1 cellular context compared by ENCODE assay signal in the genomic region with DNA sequence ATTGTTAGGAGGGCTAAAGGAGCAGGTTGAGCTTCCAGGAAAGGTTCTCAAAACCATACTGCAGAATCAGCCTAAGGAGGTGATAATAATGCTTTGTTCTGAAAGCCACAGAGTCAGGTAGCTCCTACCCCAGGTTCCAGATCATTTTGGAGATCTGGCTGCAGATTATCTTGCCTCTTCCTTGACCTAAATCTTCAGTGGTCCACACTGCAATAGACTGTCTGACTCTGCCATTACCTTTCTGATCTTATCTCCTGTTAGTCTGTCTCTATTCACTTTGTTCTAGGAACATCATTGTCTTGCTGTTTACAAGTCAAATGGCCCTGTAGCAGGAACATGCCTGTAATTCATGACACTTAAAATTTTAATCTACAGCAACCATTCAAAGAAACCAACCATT.
TF ChIP-seq lines count a peak whose summit lies in the region.

No MANE protein-coding gene starts in this region.

TF ChIP-seq in K562, 482 proteins besides CTCF, POLR2A, EP300 and RAD21:
- TF ChIP-seq PBX2 (CRISPR knock-in tag; IDR thresholded peaks at IDR 0.05; ENCODE audit: low read depth), result no peak
- no peak for TF ChIP-seq PBX2 (tag; conservative IDR thresholded peaks at IDR 0.05; ENCODE audit: low read depth)
- peak; percentile 74; the same call in 1 of the 2 replicates for TF ChIP-seq SOX6 (IDR thresholded peaks at IDR 0.05)
- no peak for TF ChIP-seq BACH1 (tag; IDR thresholded peaks at IDR 0.05)
- TF ChIP-seq, protein P1, sequence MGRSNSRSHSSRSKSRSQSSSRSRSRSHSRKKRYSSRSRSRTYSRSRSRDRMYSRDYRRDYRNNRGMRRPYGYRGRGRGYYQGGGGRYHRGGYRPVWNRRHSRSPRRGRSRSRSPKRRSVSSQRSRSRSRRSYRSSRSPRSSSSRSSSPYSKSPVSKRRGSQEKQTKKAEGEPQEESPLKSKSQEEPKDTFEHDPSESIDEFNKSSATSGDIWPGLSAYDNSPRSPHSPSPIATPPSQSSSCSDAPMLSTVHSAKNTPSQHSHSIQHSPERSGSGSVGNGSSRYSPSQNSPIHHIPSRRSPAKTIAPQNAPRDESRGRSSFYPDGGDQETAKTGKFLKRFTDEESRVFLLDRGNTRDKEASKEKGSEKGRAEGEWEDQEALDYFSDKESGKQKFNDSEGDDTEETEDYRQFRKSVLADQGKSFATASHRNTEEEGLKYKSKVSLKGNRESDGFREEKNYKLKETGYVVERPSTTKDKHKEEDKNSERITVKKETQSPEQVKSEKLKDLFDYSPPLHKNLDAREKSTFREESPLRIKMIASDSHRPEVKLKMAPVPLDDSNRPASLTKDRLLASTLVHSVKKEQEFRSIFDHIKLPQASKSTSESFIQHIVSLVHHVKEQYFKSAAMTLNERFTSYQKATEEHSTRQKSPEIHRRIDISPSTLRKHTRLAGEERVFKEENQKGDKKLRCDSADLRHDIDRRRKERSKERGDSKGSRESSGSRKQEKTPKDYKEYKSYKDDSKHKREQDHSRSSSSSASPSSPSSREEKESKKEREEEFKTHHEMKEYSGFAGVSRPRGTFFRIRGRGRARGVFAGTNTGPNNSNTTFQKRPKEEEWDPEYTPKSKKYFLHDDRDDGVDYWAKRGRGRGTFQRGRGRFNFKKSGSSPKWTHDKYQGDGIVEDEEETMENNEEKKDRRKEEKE (IDR thresholded peaks at IDR 0.05; ENCODE audit: borderline replicate concordance in 1 of 2, control insufficient read depth in 1 of 2, low read depth in 2 of 2, low read length in 1 of 2), result no peak
- TF ChIP-seq ZNF134 (CRISPR knock-in tag; conservative IDR thresholded peaks at IDR 0.05), result no peak
- TF ChIP-seq ELF4 (CRISPR knock-in tag; IDR thresholded peaks at IDR 0.05), result no peak
- no peak for TF ChIP-seq CAMTA2 (CRISPR knock-in tag; conservative IDR thresholded peaks at IDR 0.05)
- TF ChIP-seq KAT8 (IDR thresholded peaks at IDR 0.05; ENCODE audit: low read depth), result no peak
- TF ChIP-seq MEF2A (IDR thresholded peaks at IDR 0.05; ENCODE audit: control insufficient read depth, low read depth, low read length), result no peak
- 0 out of 4 replicates have a peak, but pooled peaks of 1 of the 2 experiments have one; percentile 21 for TF ChIP-seq FOXK2 (conservative IDR thresholded peaks at IDR 0.05 in 1 of 2, IDR thresholded peaks at IDR 0.05 in 1 of 2; ENCODE audit: low read depth in 2 of 2)
- TF ChIP-seq PRPF4 (IDR thresholded peaks at IDR 0.05; ENCODE audit: insufficient read depth, low read depth, low read length, poor library complexity, severe bottlenecking), result no peak
- no peak for TF ChIP-seq BRD4 (IDR thresholded peaks at IDR 0.05)
- TF ChIP-seq CBX8 (IDR thresholded peaks at IDR 0.05; ENCODE audit: borderline replicate concordance, extremely low read depth, low read depth, low read length, poor library complexity, severe bottlenecking), result no peak
- TF ChIP-seq ZNF431 (CRISPR knock-in tag; IDR thresholded peaks at IDR 0.05), result no peak
